ENCODE assay signal across 8 cellular contexts in genomic region chr21:25573409-25574206, GRCh38. TPM values are rescaled to one million over a fixed set of nuclear protein-coding genes. Genes with fewer than 3 reads are reported as not detected.
DNase-seq lines count a peak whose midpoint lies in the region; FAIRE-seq and TF ChIP-seq lines count a peak whose summit lies in the region.

No MANE protein-coding gene starts in this region.

- H3K9me3 ChIP-seq in thymus (ENCODE audit: control insufficient read depth), result no peaks in the 10 kb centered on the region
- no peaks in the 10 kb centered on the region for H3K9me3 ChIP-seq in vagina

- H3K4me3 Mint-ChIP-seq in activated T-helper 1 cell treated with anti-CD3 and anti-CD28 coated beads, Interleukin-12 subunit alpha, Interleukin-12 subunit beta, Interleukin-2, Interleukin-4 antibody, amounts not matched to agents 30 ng/mL and 10 ng/mL and 1 ng/mL, durations not matched to agents 14 hours and 24 hours and 36 hours, result peak overlapping the region; percentile 83

- TF ChIP-seq POLR2A in H54 (IDR thresholded peaks at IDR 0.05; ENCODE audit: low read depth, low read length) (no peak), vagina (IDR thresholded peaks at IDR 0.05) (no peak)

- H3K27me3 Mint-ChIP-seq in activated T-helper 1 cell treated with anti-CD3 and anti-CD28 coated beads, Interleukin-12 subunit alpha, Interleukin-12 subunit beta, Interleukin-2, Interleukin-4 antibody, amounts not matched to agents 30 ng/mL and 10 ng/mL and 1 ng/mL, durations not matched to agents 14 hours and 24 hours and 36 hours (ENCODE audit: insufficient read depth), result no peaks in the 10 kb centered on the region

- peak overlapping the region; percentile 97 for H3K27ac Mint-ChIP-seq in activated T-helper 1 cell treated with anti-CD3 and anti-CD28 coated beads, Interleukin-12 subunit alpha, Interleukin-12 subunit beta, Interleukin-2, Interleukin-4 antibody, amounts not matched to agents 30 ng/mL and 10 ng/mL and 1 ng/mL, durations not matched to agents 14 hours and 24 hours and 36 hours

- H3K36me3 Mint-ChIP-seq in activated T-helper 1 cell treated with anti-CD3 and anti-CD28 coated beads, Interleukin-12 subunit alpha, Interleukin-12 subunit beta, Interleukin-2, Interleukin-4 antibody, amounts not matched to agents 30 ng/mL and 10 ng/mL and 1 ng/mL, durations not matched to agents 14 hours and 24 hours and 36 hours (ENCODE audit: low read depth), result peaks cover 77% of the 10 kb centered on the region

- peak; percentile 97 for FAIRE-seq in H54 (lab: Jason Lieb, UNC)
- peak; percentile 21 for FAIRE-seq in islet of Langerhans (lab: Jason Lieb, UNC)

- H3K4me3 ChIP-seq in thymus (ENCODE audit: low read length) (peak overlapping the region; percentile 10), vagina (no peak overlapping the region)

- intact Hi-C loops in activated T-helper 1 cell treated with anti-CD3 and anti-CD28 coated beads, Interleukin-12 subunit alpha, Interleukin-12 subunit beta, Interleukin-2, Interleukin-4 antibody, amounts not matched to agents 30 ng/mL and 10 ng/mL and 1 ng/mL, durations not matched to agents 14 hours and 24 hours and 36 hours (cut with micrococcal nuclease), result loop anchor here (1.0 to 10.0 kb wide), 13 partner anchors 10 to 289 kb away; partner anchors contain the start of gene MRPL39
- intact Hi-C loops in vagina (cut with DNase I), result no loop called here

- 39% methylated on average over 6 of the region's 6 CpGs for WGBS in thymus

- no peaks in the 10 kb centered on the region for H3K9me3 Mint-ChIP-seq in activated T-helper 1 cell treated with anti-CD3 and anti-CD28 coated beads, Interleukin-12 subunit alpha, Interleukin-12 subunit beta, Interleukin-2, Interleukin-4 antibody, amounts not matched to agents 30 ng/mL and 10 ng/mL and 1 ng/mL, durations not matched to agents 14 hours and 24 hours and 36 hours

- TF ChIP-seq CTCF in vagina (IDR thresholded peaks at IDR 0.05), result no peak

- H3K27ac ChIP-seq in thymus (ENCODE audit: low read depth), result peak overlapping the region; percentile 66
- no peak overlapping the region for H3K27ac ChIP-seq in vagina

- H3K4me1 ChIP-seq in thymus (ENCODE audit: control insufficient read depth, insufficient read depth, low read length) (peaks cover 4% of the 10 kb centered on the region), vagina (no peaks in the 10 kb centered on the region)

- DNase-seq in EL (peak; percentile 97), H54 (ENCODE audit: insufficient read length, low spot score) (peak; percentile 45), NCI-H69 (lab: John Stamatoyannopoulos, UW) (peak; percentile 39), NOMO-1 treated with dmso at 0.1 percent for 144 hours (lab: John Stamatoyannopoulos, UW; ENCODE audit: unreplicated experiment) (no peak), vagina (ENCODE audit: extremely low spot score in 2 of 2) (no peak)
- DNase-seq in activated T-helper 1 cell treated with anti-CD3 and anti-CD28 coated beads, Interleukin-12 subunit alpha, Interleukin-12 subunit beta, Interleukin-2, Interleukin-4 antibody, amounts not matched to agents 30 ng/mL and 10 ng/mL and 1 ng/mL, durations not matched to agents 14 hours and 24 hours and 36 hours (ENCODE audit: low spot score), result peak; percentile 42

- H3K36me3 ChIP-seq in thymus (ENCODE audit: control insufficient read depth, insufficient read depth), result no peaks in the 10 kb centered on the region
- no peaks in the 10 kb centered on the region for H3K36me3 ChIP-seq in vagina

- H3K4me1 Mint-ChIP-seq in activated T-helper 1 cell treated with anti-CD3 and anti-CD28 coated beads, Interleukin-12 subunit alpha, Interleukin-12 subunit beta, Interleukin-2, Interleukin-4 antibody, amounts not matched to agents 30 ng/mL and 10 ng/mL and 1 ng/mL, durations not matched to agents 14 hours and 24 hours and 36 hours (ENCODE audit: low read depth), result peaks cover 83% of the 10 kb centered on the region

- H3K27me3 ChIP-seq in thymus (ENCODE audit: control insufficient read depth, insufficient read depth), result no peaks in the 10 kb centered on the region
- H3K27me3 ChIP-seq in vagina, result no peaks in the 10 kb centered on the region

RNA-seq across cellular contexts. Expression of gene MRPL39, which starts 33.7 kb away (rescaled TPM):
- 48.6 and 55.8 TPM in 2 replicates for total RNA-seq in activated T-helper 1 cell treated with anti-CD3 and anti-CD28 coated beads, Interleukin-12 subunit alpha, Interleukin-12 subunit beta, Interleukin-2, Interleukin-4 antibody, amounts not matched to agents 30 ng/mL and 10 ng/mL and 1 ng/mL, durations not matched to agents 14 hours and 24 hours and 36 hours
- 30.9 TPM for polyA plus RNA-seq in thymus
- total RNA-seq in vagina, result 8.8 TPM

Comparison
In these comparisons a context has a peak if more than half of its experiments do, and no peak if none do; other contexts are left out.
1. DNase-seq: peak in EL (single experiment), H54 (single experiment), NCI-H69 (single experiment) and activated T-helper 1 cell treated with anti-CD3 and anti-CD28 coated beads, Interleukin-12 subunit alpha, Interleukin-12 subunit beta, Interleukin-2, Interleukin-4 antibody, amounts not matched to agents 30 ng/mL and 10 ng/mL and 1 ng/mL, durations not matched to agents 14 hours and 24 hours and 36 hours (single experiment); none in NOMO-1 treated with dmso at 0.1 percent for 144 hours (single experiment) and vagina (0 of 2).